In genomic region chr11:47536925-47537324, GRCh38 we compare ENCODE assay signal across 20 cellular contexts. TPM values are rescaled to one million over a fixed set of nuclear protein-coding genes. Genes with fewer than 3 reads are reported as not detected.
A peak's percentile ranks its signal among the peaks of the same experiment; 100 is the strongest.
DNase-seq lines count a peak whose midpoint lies in the region; TF ChIP-seq lines count a peak whose summit lies in the region.
"Had no signal": no experiment of that assay in that cellular context is flagged by ENCODE, and none has a peak within 500 bp of the region (broad histone marks: within the 10 kb centered on the region; RNA-seq: fewer than 3 reads in every experiment).

No MANE protein-coding gene starts in this region.

- no peaks in the 10 kb centered on the region for H3K27me3 ChIP-seq in subcutaneous abdominal adipose tissue (ENCODE audit: control insufficient read depth in 5 of 5, insufficient read depth in 4 of 5, low read length in 5 of 5)
- H3K27me3 ChIP-seq: Peyer's patch, SJSA1 had no signal

- H3K4me1 ChIP-seq in OCI-LY7 (ENCODE audit: insufficient read depth, low read length, poor library complexity, severe bottlenecking) (no peaks in the 10 kb centered on the region), subcutaneous abdominal adipose tissue (ENCODE audit: control insufficient read depth in 5 of 5, insufficient read depth in 5 of 5, low read length in 5 of 5) (peaks cover 9 to 65% (median 50%) of the 10 kb centered on the region in 5 donors)

- peaks cover 15% of the 10 kb centered on the region; the same call in 1 of the 2 replicates for H4K20me1 ChIP-seq in OCI-LY7 (ENCODE audit: insufficient read depth, low read length)

- peak overlapping the region; percentile 20 to 85 (median 41) for H3K27ac Mint-ChIP-seq in CD14-positive monocyte
- H3K27ac Mint-ChIP-seq: GM23338 had no signal

- peaks cover 55% of the 10 kb centered on the region for H3K4me1 Mint-ChIP-seq in CD14-positive monocyte

- TF ChIP-seq CTCF in CD14-positive monocyte (IDR thresholded peaks at IDR 0.05) (no peak), OCI-LY7 (conservative IDR thresholded peaks at IDR 0.05; ENCODE audit: low read length) (0 out of 2 replicates have a peak, but pooled peaks have one; percentile 28)

- H3K36me3 Mint-ChIP-seq in CD14-positive monocyte: peaks cover 8 to 28% of the 10 kb centered on the region in 2 donors

- BruUV-seq in OCI-LY7 (replicated peaks; lab: Mats Ljungman, UMichigan): no TSS peak

- H3K9ac ChIP-seq in subcutaneous abdominal adipose tissue (ENCODE audit: low read length in 5 of 5): no peak overlapping the region

- no peaks in the 10 kb centered on the region for H3K9me3 Mint-ChIP-seq in CD14-positive monocyte
- H3K9me3 Mint-ChIP-seq: GM23338 had no signal

- peaks cover 99% of the 10 kb centered on the region for H3K79me2 ChIP-seq in OCI-LY7 (ENCODE audit: insufficient read depth, low read depth, low read length)

- POLR2A ChIA-PET in OCI-LY7 (lab: Charles Lee): interaction anchor here (0.6 to 1.6 kb wide), 7 partner anchors 9 to 27 kb away, joined by 3 to 5 read pairs (median 4); partner anchors contain the start of gene CELF1

- H2AFZ ChIP-seq in OCI-LY7 (ENCODE audit: low read length): no peak overlapping the region
- H2AFZ ChIP-seq: GM23338 had no signal

- H3K9me3 ChIP-seq in OCI-LY7 (ENCODE audit: low read length): no peaks in the 10 kb centered on the region
- no peaks in the 10 kb centered on the region for H3K9me3 ChIP-seq in subcutaneous abdominal adipose tissue (ENCODE audit: control insufficient read depth in 5 of 5, low read length in 5 of 5)
- H3K9me3 ChIP-seq: HAP-1, Peyer's patch, SJSA1 had no signal

- DNase-seq in CD14-positive monocyte (ENCODE audit: low spot score) (no peak), OCI-LY7 (ENCODE audit: low spot score) (no peak), fibroblast of peridontal ligament (ENCODE audit: extremely low read depth) (peak; percentile 64), HCEC 1CT (no peak), midbrain (lab: John Stamatoyannopoulos, UW) (no peak)
- DNase-seq in activated effector memory CD4-positive, alpha-beta T cell treated with Interleukin-2 at 50 U/mL for 16 hours: no peak
- DNase-seq: C1 segment of cervical spinal cord, GDM1, Karpas-422, NCI-H1048, NCI-H1417 treated with DMSO at 0.1 percent for 48 hours, NCI-H187, NCI-H524, NCI-H82, Peyer's patch had no signal

- peaks cover 0 to 1% (median 0%) of the 10 kb centered on the region in 3 donors for H3K27me3 Mint-ChIP-seq in CD14-positive monocyte (ENCODE audit: low read depth in 3 of 3)

- H3K36me3 ChIP-seq in OCI-LY7 (ENCODE audit: insufficient read depth, low read length) (peaks cover 69% of the 10 kb centered on the region), subcutaneous abdominal adipose tissue (ENCODE audit: control insufficient read depth in 5 of 5, insufficient read depth in 5 of 5, low read length in 5 of 5) (no peaks in the 10 kb centered on the region)
- H3K36me3 ChIP-seq: Peyer's patch had no signal

- H3K4me3 Mint-ChIP-seq in CD14-positive monocyte: no peak overlapping the region
- H3K4me3 Mint-ChIP-seq: GM23338 had no signal

- CTCF ChIA-PET in OCI-LY7 (lab: Charles Lee; ENCODE audit: unreplicated experiment): no interaction called here

- no peaks in the 10 kb centered on the region for H3K9me2 ChIP-seq in OCI-LY7 (ENCODE audit: insufficient read depth, low read length)

- H3K4me3 ChIP-seq in OCI-LY7 (ENCODE audit: low read depth, low read length, poor library complexity, severe bottlenecking) (no peak overlapping the region), subcutaneous abdominal adipose tissue (ENCODE audit: low read depth in 1 of 5, low read length in 5 of 5) (no peak overlapping the region)
- H3K4me3 ChIP-seq: GM23338, HAP-1, Peyer's patch, SJSA1 had no signal

- no peak overlapping the region for H3K4me2 ChIP-seq in OCI-LY7 (ENCODE audit: low read length)
- H3K4me2 ChIP-seq: GM23338 had no signal

- H3K27ac ChIP-seq in OCI-LY7 (ENCODE audit: low read depth, low read length, poor library complexity, severe bottlenecking) (no peak overlapping the region), subcutaneous abdominal adipose tissue (ENCODE audit: low read depth, low read length) (peak overlapping the region; percentile 37)
- H3K27ac ChIP-seq: Peyer's patch, SJSA1 had no signal

- intact Hi-C loops in CD14-positive monocyte (cut with micrococcal nuclease): no loop called here
- intact Hi-C loops in OCI-LY7 (cut with micrococcal nuclease; ENCODE audit: unreplicated experiment): no loop called here

RNA-seq across cellular contexts. Expression of gene CELF1, which starts 16.0 kb away (rescaled TPM):
- polyA plus RNA-seq in CD14-positive monocyte: 10 to 100 TPM; 27.2 to 39.9 TPM
- total RNA-seq in OCI-LY7 (2014; rRNA removed; shearing (Covaris generic)): 82.1 and 87.4 TPM in 2 replicates
- total RNA-seq in OCI-LY7 (2022): 143 and 149 TPM in 2 replicates

RNA-seq across cellular contexts. Expression of gene PTPMT1, which starts 28.5 kb away (rescaled TPM):
- polyA plus RNA-seq in CD14-positive monocyte: 10 to 100 TPM; 83.3 to 87.8 TPM
- 52.6 and 62.8 TPM in 2 replicates for total RNA-seq in OCI-LY7 (2014; rRNA removed; shearing (Covaris generic))
- 27.6 TPM in 2 replicates for total RNA-seq in OCI-LY7 (2022)

RNA-seq across cellular contexts. Expression of gene KBTBD4, which starts 41.8 kb away (rescaled TPM):
- 10 to 100 TPM; 13.8 to 16.9 TPM for polyA plus RNA-seq in CD14-positive monocyte
- 25.2 and 25.8 TPM in 2 replicates for total RNA-seq in OCI-LY7 (2014; rRNA removed; shearing (Covaris generic))
- 18.4 and 18.6 TPM in 2 replicates for total RNA-seq in OCI-LY7 (2022)

RNA-seq across cellular contexts. Expression of gene NDUFS3, which starts 41.9 kb away (rescaled TPM):
- 100 to 1,000 TPM; 104 to 107 TPM for polyA plus RNA-seq in CD14-positive monocyte
- 73.9 and 92.7 TPM in 2 replicates for total RNA-seq in OCI-LY7 (2014; rRNA removed; shearing (Covaris generic))
- total RNA-seq in OCI-LY7 (2022): 122 and 135 TPM in 2 replicates

RNA-seq across cellular contexts. Expression of gene FAM180B, which starts 49.6 kb away (rescaled TPM):
- not detected for polyA plus RNA-seq in CD14-positive monocyte
- total RNA-seq in OCI-LY7 (2014; rRNA removed; shearing (Covaris generic)): 0.22 and 0.85 TPM in 2 replicates
- total RNA-seq in OCI-LY7 (2022): 0.23 and 0.26 TPM in 2 replicates
- total RNA-seq: GM23338, M059J, Peyer's patch, SJSA1 had no signal
- polyA plus RNA-seq: GM23338 had no signal
